In the genomic region with DNA sequence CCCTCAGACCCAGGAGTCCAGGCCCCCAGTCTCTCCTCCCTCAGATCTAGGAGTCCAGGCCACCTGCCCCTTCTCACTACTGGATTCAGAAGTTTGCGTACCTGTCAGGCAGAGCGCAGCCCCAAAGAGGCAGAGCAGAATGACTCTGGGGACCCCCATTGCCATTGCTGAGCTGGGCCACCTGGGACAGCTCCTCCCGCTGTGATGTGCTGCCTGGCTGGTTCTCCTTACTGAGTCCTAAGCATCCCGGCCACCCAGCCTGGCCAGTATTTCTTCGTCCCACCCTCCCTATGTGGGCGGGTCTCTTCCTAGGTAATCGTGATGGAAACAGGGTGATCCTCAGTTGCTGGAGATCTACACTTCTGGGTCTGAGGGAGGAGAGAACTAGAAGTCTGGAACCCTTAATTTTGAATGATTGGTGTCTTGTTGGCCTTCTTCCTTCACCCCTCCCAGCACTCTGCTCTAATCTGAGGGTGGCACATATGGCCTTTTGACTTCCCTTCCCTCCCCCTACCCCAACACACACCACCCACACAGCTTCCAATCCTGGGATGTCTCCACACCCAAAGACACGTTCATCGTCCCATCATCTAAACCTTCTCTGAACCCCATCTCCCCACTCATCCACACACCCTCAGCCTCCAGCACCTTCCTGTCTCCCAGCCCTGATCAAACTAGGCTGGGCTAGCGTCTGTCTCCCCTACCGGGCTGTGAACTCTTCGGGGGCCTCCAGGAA, we compare ENCODE assay signal across 20 cellular contexts. TPM values are rescaled to one million over a fixed set of nuclear protein-coding genes. Genes with fewer than 3 reads are reported as not detected.
DNase-seq lines count a peak whose midpoint lies in the region; ATAC-seq, FAIRE-seq and TF ChIP-seq lines count a peak whose summit lies in the region.
"Had no signal": no experiment of that assay in that cellular context is flagged by ENCODE, and none has a peak within 500 bp of the region (broad histone marks: within the 10 kb centered on the region; RNA-seq: fewer than 3 reads in every experiment).

A gene with protein sequence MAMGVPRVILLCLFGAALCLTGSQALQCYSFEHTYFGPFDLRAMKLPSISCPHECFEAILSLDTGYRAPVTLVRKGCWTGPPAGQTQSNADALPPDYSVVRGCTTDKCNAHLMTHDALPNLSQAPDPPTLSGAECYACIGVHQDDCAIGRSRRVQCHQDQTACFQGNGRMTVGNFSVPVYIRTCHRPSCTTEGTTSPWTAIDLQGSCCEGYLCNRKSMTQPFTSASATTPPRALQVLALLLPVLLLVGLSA (minus strand): TSS at position 232 of the 736 bp plus-strand sequence. CDS start 67 bp downstream, at position 165.

- no peak within 1 kb of the TSS for H3K27ac ChIP-seq in naive thymus-derived CD4-positive, alpha-beta T cell (ENCODE audit: low read depth, low read length)
- H3K27ac ChIP-seq in endodermal cell (ENCODE audit: low read depth, low read length), result no peak within 1 kb of the TSS

- intact Hi-C loops in activated CD4-positive, alpha-beta T cell treated with anti-CD3 and anti-CD28 coated beads for 36 hours (cut with DNase I, micrococcal nuclease), result loop anchor here in 1 of 2 experiments (10.0 kb wide), 1 partner anchor 248 kb away; no protein-coding TSS in a partner anchor
- intact Hi-C loops in activated CD4-positive, alpha-beta T cell treated with anti-CD3 and anti-CD28 coated beads, Interleukin-2, amount 10 ng/mL, durations not matched to agents 24 days and 14 days (cut with micrococcal nuclease), result no loop called here
- intact Hi-C loops in lower leg skin (cut with DNase I; ENCODE audit: low total_unique reads), result no loop called here
- intact Hi-C loops in naive thymus-derived CD4-positive, alpha-beta T cell (cut with micrococcal nuclease), result no loop called here

- WGBS in lower leg skin, 2 donors, result 70 to 71% methylated on average over 12 of the region's 12 CpGs
- WGBS in endodermal cell (ENCODE audit: insufficient coverage in 1 of 2, insufficient read length in 1 of 2), 2 experiments, result 72 to 88% methylated on average over 3 to 12 of the region's 12 CpGs

- H3K27me3 ChIP-seq in bronchial epithelial cell (ENCODE audit: control insufficient read depth, insufficient read depth, low read length), result no peaks in the 10 kb centered on the region
- H3K27me3 ChIP-seq in naive thymus-derived CD4-positive, alpha-beta T cell (ENCODE audit: control insufficient read depth in 2 of 2, insufficient read depth in 2 of 2, low read length in 2 of 2), result no peaks in the 10 kb centered on the region
- peaks cover 42% of the 10 kb centered on the region for H3K27me3 ChIP-seq in endodermal cell (ENCODE audit: control insufficient read depth, insufficient read depth, low read length, poor library complexity, severe bottlenecking)
- H3K27me3 ChIP-seq: BE2C had no signal

- DNase-seq in activated CD4-positive, alpha-beta T cell treated with anti-CD3 and anti-CD28 coated beads for 36 hours, result no peak
- no peak for DNase-seq in activated CD4-positive, alpha-beta T cell treated with anti-CD3 and anti-CD28 coated beads, Interleukin-2, amount 10 ng/mL, durations not matched to agents 24 days and 14 days
- DNase-seq in bronchial epithelial cell (ENCODE audit: low read depth), result no peak
- DNase-seq in lower leg skin (ENCODE audit: low spot score in 2 of 2), result peak in 1 of 2 donors; percentile 64
- no peak for DNase-seq in naive thymus-derived CD4-positive, alpha-beta T cell
- no peak for DNase-seq in MV-4-11 (lab: John Stamatoyannopoulos, UW)
- no peak for DNase-seq in endodermal cell
- DNase-seq: 8988T; BE2C; CD4-positive, alpha-beta memory T cell; DMS153; GDM1; GOT3; KBM-7; NCI-H1105 treated with DMSO at 0.1 percent for 48 hours; NCI-H1694 treated with DMSO at 0.1 percent for 48 hours; NK-92 treated with Interleukin-12 subunit alpha and Interleukin-12 subunit beta, amount 100 ng/mL, for 24 hours; Right ventricle myocardium superior had no signal

- POLR2A ChIA-PET in activated CD4-positive, alpha-beta T cell treated with anti-CD3 and anti-CD28 coated beads for 36 hours (lab: Charles Lee), result interaction anchor here (0.6 kb wide), 1 partner anchor 17 kb away, joined by 4 read pairs; no protein-coding TSS in a partner anchor
- POLR2A ChIA-PET in naive thymus-derived CD4-positive, alpha-beta T cell (lab: Charles Lee), result no interaction called here

- H3K4me1 ChIP-seq in naive thymus-derived CD4-positive, alpha-beta T cell (ENCODE audit: control insufficient read depth in 2 of 2, insufficient read depth in 2 of 2, low read length in 2 of 2), result peaks cover 0 to 7% of the 10 kb centered on the region in 2 donors
- H3K4me1 ChIP-seq in endodermal cell (ENCODE audit: control insufficient read depth, insufficient read depth, low read length), result no peaks in the 10 kb centered on the region
- H3K4me1 ChIP-seq: BE2C had no signal

- peak within 1 kb of the TSS; percentile 40 for H3K27ac Mint-ChIP-seq in activated CD4-positive, alpha-beta T cell treated with anti-CD3 and anti-CD28 coated beads for 36 hours
- H3K27ac Mint-ChIP-seq in activated CD4-positive, alpha-beta T cell treated with anti-CD3 and anti-CD28 coated beads, Interleukin-2, amount 10 ng/mL, durations not matched to agents 24 days and 14 days, result no peak within 1 kb of the TSS
- H3K27ac Mint-ChIP-seq in naive thymus-derived CD4-positive, alpha-beta T cell, result peak within 1 kb of the TSS in 2 of 9 donors; percentile 48 to 50
- H3K27ac Mint-ChIP-seq in endodermal cell, result no peak within 1 kb of the TSS

- TF ChIP-seq POLR2A in lower leg skin (IDR thresholded peaks at IDR 0.05), result no peak

- ATAC-seq in activated CD4-positive, alpha-beta T cell treated with anti-CD3 and anti-CD28 coated beads for 36 hours, result no peak
- no peak for ATAC-seq in naive thymus-derived CD4-positive, alpha-beta T cell
- no peak for ATAC-seq in GM18511 (IDR thresholded peaks at IDR 0.05; ENCODE audit: unreplicated experiment)

- peaks cover 12% of the 10 kb centered on the region for H3K4me1 Mint-ChIP-seq in activated CD4-positive, alpha-beta T cell treated with anti-CD3 and anti-CD28 coated beads for 36 hours
- peaks cover 10% of the 10 kb centered on the region for H3K4me1 Mint-ChIP-seq in activated CD4-positive, alpha-beta T cell treated with anti-CD3 and anti-CD28 coated beads, Interleukin-2, amount 10 ng/mL, durations not matched to agents 24 days and 14 days
- peaks cover 0 to 17% (median 13%) of the 10 kb centered on the region in 7 donors for H3K4me1 Mint-ChIP-seq in naive thymus-derived CD4-positive, alpha-beta T cell
- H3K4me1 Mint-ChIP-seq in endodermal cell, result no peaks in the 10 kb centered on the region

- TF ChIP-seq CTCF in bronchial epithelial cell (IDR thresholded peaks at IDR 0.05; ENCODE audit: insufficient read depth, low read length, severe bottlenecking) (no peak), lower leg skin (IDR thresholded peaks at IDR 0.05) (no peak), endodermal cell (conservative IDR thresholded peaks at IDR 0.05) (no peak)

- H3K9ac ChIP-seq in endodermal cell (ENCODE audit: extremely low read depth, low read length, poor library complexity, severe bottlenecking), result no peak within 1 kb of the TSS

- no peak within 1 kb of the TSS for H3K4me3 Mint-ChIP-seq in activated CD4-positive, alpha-beta T cell treated with anti-CD3 and anti-CD28 coated beads for 36 hours
- H3K4me3 Mint-ChIP-seq in activated CD4-positive, alpha-beta T cell treated with anti-CD3 and anti-CD28 coated beads, Interleukin-2, amount 10 ng/mL, durations not matched to agents 24 days and 14 days, result no peak within 1 kb of the TSS
- peak within 1 kb of the TSS in 1 of 10 donors; percentile 16 for H3K4me3 Mint-ChIP-seq in naive thymus-derived CD4-positive, alpha-beta T cell
- no peak within 1 kb of the TSS for H3K4me3 Mint-ChIP-seq in endodermal cell
- H3K4me3 Mint-ChIP-seq: CD4-positive, alpha-beta memory T cell had no signal

- no peaks in the 10 kb centered on the region for H3K9me3 ChIP-seq in naive thymus-derived CD4-positive, alpha-beta T cell (ENCODE audit: control insufficient read depth in 2 of 3, low read length in 3 of 3)
- no peaks in the 10 kb centered on the region for H3K9me3 ChIP-seq in endodermal cell (ENCODE audit: control insufficient read depth, low read length)
- H3K9me3 ChIP-seq: BE2C had no signal

- peaks cover 20% of the 10 kb centered on the region for H3K27me3 Mint-ChIP-seq in activated CD4-positive, alpha-beta T cell treated with anti-CD3 and anti-CD28 coated beads for 36 hours
- peaks cover 23% of the 10 kb centered on the region for H3K27me3 Mint-ChIP-seq in activated CD4-positive, alpha-beta T cell treated with anti-CD3 and anti-CD28 coated beads, Interleukin-2, amount 10 ng/mL, durations not matched to agents 24 days and 14 days
- H3K27me3 Mint-ChIP-seq in naive thymus-derived CD4-positive, alpha-beta T cell, result peaks cover 0 to 20% (median 6%) of the 10 kb centered on the region in 5 donors
- peaks cover 69% of the 10 kb centered on the region for H3K27me3 Mint-ChIP-seq in endodermal cell (ENCODE audit: insufficient read depth)
- H3K27me3 Mint-ChIP-seq: CD4-positive, alpha-beta memory T cell had no signal

- H3K36me3 Mint-ChIP-seq in activated CD4-positive, alpha-beta T cell treated with anti-CD3 and anti-CD28 coated beads for 36 hours (ENCODE audit: low read depth), result no peaks in the 10 kb centered on the region
- no peaks in the 10 kb centered on the region for H3K36me3 Mint-ChIP-seq in activated CD4-positive, alpha-beta T cell treated with anti-CD3 and anti-CD28 coated beads, Interleukin-2, amount 10 ng/mL, durations not matched to agents 24 days and 14 days (ENCODE audit: low read depth)
- H3K36me3 Mint-ChIP-seq in naive thymus-derived CD4-positive, alpha-beta T cell, result no peaks in the 10 kb centered on the region
- no peaks in the 10 kb centered on the region for H3K36me3 Mint-ChIP-seq in endodermal cell (ENCODE audit: low read depth)
- H3K36me3 Mint-ChIP-seq: CD4-positive, alpha-beta memory T cell had no signal

- peak; percentile 32 for FAIRE-seq in bronchial epithelial cell (lab: Jason Lieb, UNC)
- FAIRE-seq: RCC 7860 had no signal

- CTCF ChIA-PET in activated CD4-positive, alpha-beta T cell treated with anti-CD3 and anti-CD28 coated beads for 36 hours (lab: Charles Lee), result no interaction called here
- CTCF ChIA-PET in naive thymus-derived CD4-positive, alpha-beta T cell (lab: Charles Lee), result no interaction called here

- H3K4me3 ChIP-seq in bronchial epithelial cell (ENCODE audit: low read depth, low read length) (no peak within 1 kb of the TSS), lower leg skin (ENCODE audit: low read depth, poor library complexity, severe bottlenecking) (no peak within 1 kb of the TSS), endodermal cell (ENCODE audit: low read length) (no peak within 1 kb of the TSS)
- no peak within 1 kb of the TSS for H3K4me3 ChIP-seq in naive thymus-derived CD4-positive, alpha-beta T cell (ENCODE audit: low read length)

- H3K9me3 Mint-ChIP-seq in activated CD4-positive, alpha-beta T cell treated with anti-CD3 and anti-CD28 coated beads for 36 hours (ENCODE audit: low read depth), result no peaks in the 10 kb centered on the region
- no peaks in the 10 kb centered on the region for H3K9me3 Mint-ChIP-seq in activated CD4-positive, alpha-beta T cell treated with anti-CD3 and anti-CD28 coated beads, Interleukin-2, amount 10 ng/mL, durations not matched to agents 24 days and 14 days
- peaks cover 0 to 1% (median 0%) of the 10 kb centered on the region in 11 donors for H3K9me3 Mint-ChIP-seq in naive thymus-derived CD4-positive, alpha-beta T cell
- no peaks in the 10 kb centered on the region for H3K9me3 Mint-ChIP-seq in endodermal cell
- H3K9me3 Mint-ChIP-seq: CD4-positive, alpha-beta memory T cell had no signal

- H3K36me3 ChIP-seq in bronchial epithelial cell (ENCODE audit: control insufficient read depth, insufficient read depth, low read length), result no peaks in the 10 kb centered on the region
- H3K36me3 ChIP-seq in naive thymus-derived CD4-positive, alpha-beta T cell (ENCODE audit: control insufficient read depth in 2 of 3, insufficient read depth in 3 of 3, low read length in 3 of 3), result no peaks in the 10 kb centered on the region
- no peaks in the 10 kb centered on the region for H3K36me3 ChIP-seq in endodermal cell (ENCODE audit: control insufficient read depth, insufficient read depth, low read length)
- H3K36me3 ChIP-seq: BE2C had no signal

RNA-seq across cellular contexts. Expression of the gene that starts here (rescaled TPM):
- total RNA-seq in activated CD4-positive, alpha-beta T cell treated with anti-CD3 and anti-CD28 coated beads for 36 hours, result 1 to 10 TPM in 1 of 2 experiments, under 1 TPM in 1; 0.86 to 1.2 TPM
- total RNA-seq in activated CD4-positive, alpha-beta T cell treated with anti-CD3 and anti-CD28 coated beads, Interleukin-2, amount 10 ng/mL, durations not matched to agents 24 days and 14 days, result 0.26 and 0.42 TPM in 2 replicates
- total RNA-seq in bronchial epithelial cell, result 0.38 and 0.53 TPM in 2 replicates
- 100 to 1,000 TPM in 2 of 4 donors, 10 to 100 TPM in 2; 93.8 to 231 (median 117) TPM for total RNA-seq in lower leg skin
- under 1 TPM in 4 of 5 experiments, not detected in 1; 0.19 to 0.89 (median 0.61) TPM for total RNA-seq in naive thymus-derived CD4-positive, alpha-beta T cell
- polyA plus RNA-seq in naive thymus-derived CD4-positive, alpha-beta T cell, result under 1 TPM; 0.28 to 0.34 TPM
- under 1 TPM in 1 of 2 donors, not detected in 1; 0.11 TPM for total RNA-seq in endodermal cell
- polyA plus RNA-seq in endodermal cell (2013, experiment 1 of 2), result not detected
- polyA plus RNA-seq in endodermal cell (2013, experiment 2 of 2), result not detected

Comparison
In these comparisons a context has a peak if more than half of its experiments do, and no peak if none do; other contexts are left out.
1. RNA of the gene that starts here (total RNA-seq): 93.8 to 231 TPM in lower leg skin; 0.86 to 1.2 TPM in activated CD4-positive, alpha-beta T cell treated with anti-CD3 and anti-CD28 coated beads for 36 hours, 0.19 to 0.89 TPM in naive thymus-derived CD4-positive, alpha-beta T cell, 0.38 to 0.53 TPM in bronchial epithelial cell, 0.26 to 0.42 TPM in activated CD4-positive, alpha-beta T cell treated with anti-CD3 and anti-CD28 coated beads, Interleukin-2, amount 10 ng/mL, durations not matched to agents 24 days and 14 days and 0.11 TPM in endodermal cell; every median in the first group is over 10 times any median in the second.